15 cellular contexts compared by ENCODE assay signal in genomic region chr17:29257756-29258155, GRCh38. TPM values are rescaled to one million over a fixed set of nuclear protein-coding genes. Genes with fewer than 3 reads are reported as not detected.
DNase-seq lines count a peak whose midpoint lies in the region; ATAC-seq lines count a peak whose summit lies in the region.
"Had no signal": no experiment of that assay in that cellular context is flagged by ENCODE, and none has a peak within 500 bp of the region (broad histone marks: within the 10 kb centered on the region; RNA-seq: fewer than 3 reads in every experiment).

No MANE protein-coding gene starts in this region.

- peak overlapping the region; percentile 80 for H3K27ac ChIP-seq in subcutaneous abdominal adipose tissue (ENCODE audit: low read depth, low read length)
- no peak overlapping the region for H3K27ac ChIP-seq in effector memory CD4-positive, alpha-beta T cell (ENCODE audit: insufficient read depth, low read length, poor library complexity, severe bottlenecking)
- H3K27ac ChIP-seq: brain microvascular endothelial cell had no signal

- POLR2A ChIA-PET in activated CD4-positive, alpha-beta T cell treated with anti-CD3 and anti-CD28 coated beads for 36 hours (lab: Charles Lee) = interaction anchor here (0.6 kb wide), 1 partner anchor 68 kb away, joined by 7 read pairs; no protein-coding TSS in a partner anchor
- POLR2A ChIA-PET in activated CD4-positive, alpha-beta T cell treated with anti-CD3 and anti-CD28 coated beads, Interleukin-2, amount 10 ng/mL, durations not matched to agents 7 days and 5 days (lab: Charles Lee) = interaction anchor here (0.7 kb wide), 1 partner anchor 63 kb away, joined by 4 read pairs; no protein-coding TSS in a partner anchor

- H3K9ac ChIP-seq in subcutaneous abdominal adipose tissue (ENCODE audit: low read length in 5 of 5) = peak overlapping the region in 1 of 5 donors; percentile 20

- H3K4me1 ChIP-seq in subcutaneous abdominal adipose tissue (ENCODE audit: control insufficient read depth in 5 of 5, insufficient read depth in 5 of 5, low read length in 5 of 5) = peaks cover 0 to 42% (median 32%) of the 10 kb centered on the region in 5 donors
- peaks cover 5% of the 10 kb centered on the region for H3K4me1 ChIP-seq in effector memory CD4-positive, alpha-beta T cell (ENCODE audit: control insufficient read depth, insufficient read depth, low read length, poor library complexity, severe bottlenecking)

- H3K27ac Mint-ChIP-seq in activated CD4-positive, alpha-beta T cell treated with anti-CD3 and anti-CD28 coated beads for 36 hours = peak overlapping the region; percentile 47
- H3K27ac Mint-ChIP-seq in activated CD4-positive, alpha-beta T cell treated with anti-CD3 and anti-CD28 coated beads, Interleukin-2, amount 10 ng/mL, durations not matched to agents 7 days and 5 days = no peak overlapping the region
- H3K27ac Mint-ChIP-seq in T-helper 17 cell = peak overlapping the region; percentile 84

- H3K36me3 Mint-ChIP-seq in activated CD4-positive, alpha-beta T cell treated with anti-CD3 and anti-CD28 coated beads for 36 hours (ENCODE audit: low read depth) = peaks cover 36% of the 10 kb centered on the region
- H3K36me3 Mint-ChIP-seq in activated CD4-positive, alpha-beta T cell treated with anti-CD3 and anti-CD28 coated beads, Interleukin-2, amount 10 ng/mL, durations not matched to agents 7 days and 5 days (ENCODE audit: low read depth) = peaks cover 44% of the 10 kb centered on the region
- H3K36me3 Mint-ChIP-seq in T-helper 17 cell (ENCODE audit: low read depth) = no peaks in the 10 kb centered on the region

- no peak for ATAC-seq in activated CD4-positive, alpha-beta T cell treated with anti-CD3 and anti-CD28 coated beads for 36 hours
- ATAC-seq in T-helper 17 cell = no peak
- peak; percentile 48 for ATAC-seq in left lobe of liver
- ATAC-seq in HG03354 (IDR thresholded peaks at IDR 0.05; ENCODE audit: poor library complexity, severe bottlenecking, unreplicated experiment) = no peak
- ATAC-seq in GM18519 (IDR thresholded peaks at IDR 0.05; ENCODE audit: low FRiP score, unreplicated experiment) = no peak

- H3K4me3 Mint-ChIP-seq in activated CD4-positive, alpha-beta T cell treated with anti-CD3 and anti-CD28 coated beads for 36 hours = no peak overlapping the region
- H3K4me3 Mint-ChIP-seq in activated CD4-positive, alpha-beta T cell treated with anti-CD3 and anti-CD28 coated beads, Interleukin-2, amount 10 ng/mL, durations not matched to agents 7 days and 5 days = no peak overlapping the region
- no peak overlapping the region for H3K4me3 Mint-ChIP-seq in T-helper 17 cell

- no peak for DNase-seq in activated CD4-positive, alpha-beta T cell treated with anti-CD3 and anti-CD28 coated beads for 36 hours
- no peak for DNase-seq in activated CD4-positive, alpha-beta T cell treated with anti-CD3 and anti-CD28 coated beads, Interleukin-2, amount 10 ng/mL, durations not matched to agents 7 days and 5 days
- DNase-seq in T-helper 17 cell (no peak), left lobe of liver (ENCODE audit: low spot score) (no peak)
- DNase-seq in effector memory CD4-positive, alpha-beta T cell = no peak
- DNase-seq: 8988T; activated CD4-positive, CD25-positive, alpha-beta regulatory T cell; activated T-cell treated with anti-CD3 and anti-CD28 coated beads, Interleukin-2, amount 50 U/mL, for 72 hours; brain microvascular endothelial cell; esophagus squamous epithelium; NCI-H524 treated with DMSO at 0.1 percent for 48 hours; stimulated activated naive CD4-positive, alpha-beta T cell had no signal

- H3K4me3 ChIP-seq in subcutaneous abdominal adipose tissue (ENCODE audit: low read depth in 1 of 5, low read length in 5 of 5) = no peak overlapping the region
- no peak overlapping the region for H3K4me3 ChIP-seq in effector memory CD4-positive, alpha-beta T cell (ENCODE audit: insufficient read depth, low read depth, low read length, poor library complexity, severe bottlenecking)

- intact Hi-C loops in activated CD4-positive, alpha-beta T cell treated with anti-CD3 and anti-CD28 coated beads for 36 hours (cut with DNase I, micrococcal nuclease) = no loop called here

- H3K27me3 Mint-ChIP-seq in activated CD4-positive, alpha-beta T cell treated with anti-CD3 and anti-CD28 coated beads for 36 hours = no peaks in the 10 kb centered on the region
- H3K27me3 Mint-ChIP-seq in activated CD4-positive, alpha-beta T cell treated with anti-CD3 and anti-CD28 coated beads, Interleukin-2, amount 10 ng/mL, durations not matched to agents 7 days and 5 days = no peaks in the 10 kb centered on the region
- H3K27me3 Mint-ChIP-seq in T-helper 17 cell = no peaks in the 10 kb centered on the region

- no peaks in the 10 kb centered on the region for H3K9me3 Mint-ChIP-seq in activated CD4-positive, alpha-beta T cell treated with anti-CD3 and anti-CD28 coated beads for 36 hours (ENCODE audit: low read depth)
- H3K9me3 Mint-ChIP-seq in activated CD4-positive, alpha-beta T cell treated with anti-CD3 and anti-CD28 coated beads, Interleukin-2, amount 10 ng/mL, durations not matched to agents 7 days and 5 days = no peaks in the 10 kb centered on the region
- H3K9me3 Mint-ChIP-seq: activated T-cell treated with anti-CD3 and anti-CD28 coated beads, Interleukin-2, amount 50 U/mL, for 72 hours had no signal

- CTCF ChIA-PET in activated CD4-positive, alpha-beta T cell treated with anti-CD3 and anti-CD28 coated beads for 36 hours (lab: Charles Lee) = interaction anchor here (0.5 to 2.0 kb wide), 14 partner anchors 9 to 1027 kb away, joined by 3 to 9 read pairs (median 4); partner anchors contain the start of gene MYO18A
- CTCF ChIA-PET in activated CD4-positive, alpha-beta T cell treated with anti-CD3 and anti-CD28 coated beads, Interleukin-2, amount 10 ng/mL, durations not matched to agents 7 days and 5 days (lab: Charles Lee) = interaction anchor here (0.5 to 1.2 kb wide), 4 partner anchors 8 to 292 kb away, joined by 3 read pairs; no protein-coding TSS in a partner anchor

- peaks cover 10 to 39% (median 28%) of the 10 kb centered on the region in 5 donors for H3K36me3 ChIP-seq in subcutaneous abdominal adipose tissue (ENCODE audit: control insufficient read depth in 5 of 5, insufficient read depth in 5 of 5, low read length in 5 of 5)
- H3K36me3 ChIP-seq in effector memory CD4-positive, alpha-beta T cell (ENCODE audit: control insufficient read depth, insufficient read depth, low read length) = peaks cover 34% of the 10 kb centered on the region

- no peaks in the 10 kb centered on the region for H3K9me3 ChIP-seq in T-helper 17 cell (ENCODE audit: control insufficient read depth, low read length, poor library complexity, severe bottlenecking)
- H3K9me3 ChIP-seq in subcutaneous abdominal adipose tissue (ENCODE audit: control insufficient read depth in 5 of 5, low read length in 5 of 5) = no peaks in the 10 kb centered on the region
- H3K9me3 ChIP-seq in effector memory CD4-positive, alpha-beta T cell (ENCODE audit: control insufficient read depth, low read length) = no peaks in the 10 kb centered on the region
- H3K9me3 ChIP-seq: esophagus squamous epithelium had no signal

- peaks cover 46% of the 10 kb centered on the region for H3K4me1 Mint-ChIP-seq in activated CD4-positive, alpha-beta T cell treated with anti-CD3 and anti-CD28 coated beads for 36 hours
- peaks cover 6% of the 10 kb centered on the region for H3K4me1 Mint-ChIP-seq in activated CD4-positive, alpha-beta T cell treated with anti-CD3 and anti-CD28 coated beads, Interleukin-2, amount 10 ng/mL, durations not matched to agents 7 days and 5 days
- H3K4me1 Mint-ChIP-seq in T-helper 17 cell = peaks cover 22% of the 10 kb centered on the region

- no peaks in the 10 kb centered on the region for H3K27me3 ChIP-seq in subcutaneous abdominal adipose tissue (ENCODE audit: control insufficient read depth in 5 of 5, insufficient read depth in 4 of 5, low read length in 5 of 5)
- no peaks in the 10 kb centered on the region for H3K27me3 ChIP-seq in effector memory CD4-positive, alpha-beta T cell (replicated peaks; ENCODE audit: control insufficient read depth, insufficient read depth, low read length, poor library complexity, severe bottlenecking)
- H3K27me3 ChIP-seq: brain microvascular endothelial cell, esophagus squamous epithelium had no signal

RNA-seq across cellular contexts. Expression of gene CRYBA1, which starts 11.1 kb away (rescaled TPM):
- not detected for total RNA-seq in activated CD4-positive, alpha-beta T cell treated with anti-CD3 and anti-CD28 coated beads for 36 hours
- total RNA-seq in activated CD4-positive, alpha-beta T cell treated with anti-CD3 and anti-CD28 coated beads, Interleukin-2, amount 10 ng/mL, durations not matched to agents 7 days and 5 days = not detected
- total RNA-seq in T-helper 17 cell (not detected), left lobe of liver (not detected)
- total RNA-seq: activated T-cell treated with anti-CD3 and anti-CD28 coated beads, Interleukin-2, amount 50 U/mL, for 72 hours; esophagus squamous epithelium had no signal

RNA-seq across cellular contexts. Expression of gene NUFIP2, which starts 36.2 kb away (rescaled TPM):
- total RNA-seq in activated CD4-positive, alpha-beta T cell treated with anti-CD3 and anti-CD28 coated beads for 36 hours = 10 to 100 TPM; 55.1 to 93.1 TPM
- total RNA-seq in activated CD4-positive, alpha-beta T cell treated with anti-CD3 and anti-CD28 coated beads, Interleukin-2, amount 10 ng/mL, durations not matched to agents 7 days and 5 days = 10 to 100 TPM; 66.9 to 85.4 TPM
- total RNA-seq in T-helper 17 cell = 10 to 100 TPM; 70.0 to 76.8 TPM
- 16.4 TPM for total RNA-seq in left lobe of liver
